2 cellular contexts compared by ENCODE assay signal in the genomic region with DNA sequence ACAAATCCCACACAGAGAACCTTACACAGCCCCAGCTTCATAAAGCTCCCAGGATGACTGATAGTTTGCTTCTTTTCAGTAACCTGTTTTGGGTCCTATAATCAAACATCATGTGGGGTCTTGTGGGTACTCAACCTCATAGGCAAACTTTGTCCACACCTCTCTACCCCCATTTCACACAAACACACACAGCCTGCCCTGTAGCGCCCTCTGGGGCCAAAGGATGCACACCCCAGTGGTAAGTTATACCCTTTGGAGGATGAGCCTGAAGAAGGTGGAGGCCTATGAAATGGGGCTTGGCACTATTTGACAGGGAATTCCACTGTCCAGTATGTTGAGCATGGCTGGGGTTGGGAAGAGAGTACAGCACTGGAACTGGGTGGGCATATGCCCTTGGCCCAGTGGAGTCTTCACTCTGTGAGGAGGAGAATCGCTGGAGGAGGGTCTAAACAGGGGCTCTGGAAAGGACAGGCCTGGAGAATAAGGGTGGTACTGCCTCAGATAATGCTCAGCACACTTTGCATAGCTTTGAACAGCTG.
TF ChIP-seq lines count a peak whose summit lies in the region.

No MANE protein-coding gene starts in this region.

TF ChIP-seq in SK-N-SH, 30 proteins besides CTCF, POLR2A, EP300 and RAD21 (continued from another document):
- TF ChIP-seq, protein P1, sequence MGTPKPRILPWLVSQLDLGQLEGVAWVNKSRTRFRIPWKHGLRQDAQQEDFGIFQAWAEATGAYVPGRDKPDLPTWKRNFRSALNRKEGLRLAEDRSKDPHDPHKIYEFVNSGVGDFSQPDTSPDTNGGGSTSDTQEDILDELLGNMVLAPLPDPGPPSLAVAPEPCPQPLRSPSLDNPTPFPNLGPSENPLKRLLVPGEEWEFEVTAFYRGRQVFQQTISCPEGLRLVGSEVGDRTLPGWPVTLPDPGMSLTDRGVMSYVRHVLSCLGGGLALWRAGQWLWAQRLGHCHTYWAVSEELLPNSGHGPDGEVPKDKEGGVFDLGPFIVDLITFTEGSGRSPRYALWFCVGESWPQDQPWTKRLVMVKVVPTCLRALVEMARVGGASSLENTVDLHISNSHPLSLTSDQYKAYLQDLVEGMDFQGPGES (IDR thresholded peaks at IDR 0.05; ENCODE audit: low read depth, low read length) = no peak
- TF ChIP-seq MEF2A (IDR thresholded peaks at IDR 0.05; ENCODE audit: borderline replicate concordance, low read depth) (no peak), FOXJ3 (CRISPR knock-in tag; IDR thresholded peaks at IDR 0.05) (no peak)

TF ChIP-seq in SK-N-SH treated with all-trans-retinoic acid at 6 μM for 48 hours, 23 proteins besides CTCF, POLR2A, EP300 and RAD21 (continued from another document):
- TF ChIP-seq, protein P2, sequence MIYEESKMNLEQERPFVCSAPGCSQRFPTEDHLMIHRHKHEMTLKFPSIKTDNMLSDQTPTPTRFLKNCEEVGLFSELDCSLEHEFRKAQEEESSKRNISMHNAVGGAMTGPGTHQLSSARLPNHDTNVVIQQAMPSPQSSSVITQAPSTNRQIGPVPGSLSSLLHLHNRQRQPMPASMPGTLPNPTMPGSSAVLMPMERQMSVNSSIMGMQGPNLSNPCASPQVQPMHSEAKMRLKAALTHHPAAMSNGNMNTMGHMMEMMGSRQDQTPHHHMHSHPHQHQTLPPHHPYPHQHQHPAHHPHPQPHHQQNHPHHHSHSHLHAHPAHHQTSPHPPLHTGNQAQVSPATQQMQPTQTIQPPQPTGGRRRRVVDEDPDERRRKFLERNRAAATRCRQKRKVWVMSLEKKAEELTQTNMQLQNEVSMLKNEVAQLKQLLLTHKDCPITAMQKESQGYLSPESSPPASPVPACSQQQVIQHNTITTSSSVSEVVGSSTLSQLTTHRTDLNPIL (CRISPR knock-in tag; IDR thresholded peaks at IDR 0.05; ENCODE audit: low read depth) = no peak
- TF ChIP-seq SNAI2 (CRISPR knock-in tag; IDR thresholded peaks at IDR 0.05) (no peak), ZNF565 (CRISPR knock-in tag; conservative IDR thresholded peaks at IDR 0.05; ENCODE audit: low read depth) (no peak), RARB (CRISPR knock-in tag; IDR thresholded peaks at IDR 0.05) (no peak)
